Comparison of ENCODE assay signal across 19 cellular contexts in genomic region chr21:15679630-15680029, GRCh38.
"Had no signal": no experiment of that assay in that cellular context is flagged by ENCODE, and none has a peak within 500 bp of the region (broad histone marks: within the 10 kb centered on the region; RNA-seq: fewer than 3 reads in every experiment).

No MANE protein-coding gene starts in this region.

- H3K4me1 Mint-ChIP-seq: activated B cell treated with CpG ODN at 0.5 μM for 24 hours, memory B cell had no signal

- H3K4me3 Mint-ChIP-seq: activated B cell treated with CpG ODN at 0.5 μM for 24 hours; memory B cell; natural killer cell treated with Interleukin-12 subunit alpha and Interleukin-12 subunit beta and Interleukin-15 and Interleukin-18, amount 100 ng/mL, for 72 hours; T-cell had no signal

- H3K36me3 Mint-ChIP-seq: memory B cell; natural killer cell treated with Interleukin-12 subunit alpha and Interleukin-12 subunit beta and Interleukin-15 and Interleukin-18, amount 100 ng/mL, for 72 hours; T-cell had no signal

- ATAC-seq: gastrocnemius medialis; natural killer cell treated with Interleukin-12 subunit alpha and Interleukin-12 subunit beta and Interleukin-15 and Interleukin-18, amount 100 ng/mL, for 72 hours; sciatic nerve; T-cell had no signal

- H3K4me3 ChIP-seq: cardiac muscle cell, gastrocnemius medialis, left ventricle myocardium inferior, prostate gland, spleen had no signal

- H3K27ac Mint-ChIP-seq: activated B cell treated with CpG ODN at 0.5 μM for 24 hours; memory B cell; natural killer cell treated with Interleukin-12 subunit alpha and Interleukin-12 subunit beta and Interleukin-15 and Interleukin-18, amount 100 ng/mL, for 72 hours; T-cell had no signal

- H3K27me3 ChIP-seq: cardiac muscle cell, gastrocnemius medialis, spleen had no signal

- H3K9me3 ChIP-seq: gastrocnemius medialis, prostate gland had no signal

- H3K9me3 Mint-ChIP-seq: activated B cell treated with CpG ODN at 0.5 μM for 24 hours; memory B cell; natural killer cell treated with Interleukin-12 subunit alpha and Interleukin-12 subunit beta and Interleukin-15 and Interleukin-18, amount 100 ng/mL, for 72 hours; T-cell had no signal

- H3K4me1 ChIP-seq: gastrocnemius medialis, prostate gland had no signal

- DNase-seq: activated B cell treated with CpG ODN at 0.5 μM for 24 hours; activated CD4-positive, alpha-beta T cell treated with anti-CD3 and anti-CD28 coated beads, Interleukin-2, amount 50 U/mL, for 1 hour; activated effector memory CD4-positive, alpha-beta T cell treated with anti-CD3 and anti-CD28 coated beads, Interleukin-2, amount 50 U/mL, for 16 hours; activated T-cell treated with anti-CD3 and anti-CD28 coated beads, Interleukin-2, amount 50 U/mL, for 1 hour; effector CD4-positive, alpha-beta T cell; gastrocnemius medialis; kidney; left ventricle myocardium inferior; occipital lobe; spleen; stimulated activated CD4-positive, alpha-beta T cell treated with anti-CD3 and anti-CD28 coated beads, Interleukin-1b, Interleukin-23, amount 100 ng/mL, for 48 hours; substantia nigra; trophoblast cell had no signal

- H3K27ac ChIP-seq: cardiac muscle cell, gastrocnemius medialis, left ventricle myocardium inferior, prostate gland, spleen had no signal

- H3K36me3 ChIP-seq: cardiac muscle cell, gastrocnemius medialis, left ventricle myocardium inferior, prostate gland, spleen had no signal
